In the genomic region with DNA sequence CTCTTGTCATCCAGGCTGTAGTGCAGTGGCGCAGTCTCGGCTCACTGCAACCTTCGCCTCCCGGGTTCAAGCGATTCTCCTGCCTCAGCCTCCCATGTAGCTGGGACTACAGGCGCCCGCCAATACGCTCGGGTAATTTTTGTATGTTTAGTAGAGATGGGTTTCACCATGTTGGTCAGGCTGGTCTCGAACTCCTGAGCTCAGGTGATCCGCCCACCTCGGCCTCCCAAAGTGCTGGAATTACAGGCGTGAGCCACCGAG, we compare ENCODE assay signal across 8 cellular contexts. TPM values are rescaled to one million over a fixed set of nuclear protein-coding genes. Genes with fewer than 3 reads are reported as not detected.
DNase-seq lines count a peak whose midpoint lies in the region; ATAC-seq, FAIRE-seq and TF ChIP-seq lines count a peak whose summit lies in the region.
"Not testable (repeated sequence)": the region's sequence is repeated elsewhere in the genome, so short reads cannot be mapped to it uniquely, and the experiment has no call there.

No MANE protein-coding gene starts in this region.

- H3K4me1 Mint-ChIP-seq in T-helper 2 cell treated with Interferon-gamma antibody and Interleukin-4, amounts not matched to agents 5 μg/mL and 100 μg/mL, for 36 hours (ENCODE audit: low read depth), result peaks cover 22% of the 10 kb centered on the region
- H3K4me1 Mint-ChIP-seq in astrocyte (ENCODE audit: low read depth, unreplicated experiment), result not testable (repeated sequence)

- CTCF ChIA-PET in HepG2 (lab: Yijun Ruan, JAX; ENCODE audit: low intra/inter-chr PET ratio, low total read pairs), result not testable (repeated sequence)

- intact Hi-C loops in HepG2 (cut with micrococcal nuclease; ENCODE audit: unreplicated experiment), result not testable (repeated sequence)

- TF ChIP-seq CTCF in astrocyte (IDR thresholded peaks at IDR 0.05; ENCODE audit: insufficient read depth, low read depth, low read length); HepG2 (CRISPR knock-in tag; IDR thresholded peaks at IDR 0.05); osteoblast (IDR thresholded peaks at IDR 0.05; ENCODE audit: extremely low read depth, low read depth, low read length); suprapubic skin (IDR thresholded peaks at IDR 0.05): not testable (repeated sequence)

- in situ Hi-C loops in HepG2 (cut with HindIII; ENCODE audit: extremely low pct_ligation_motif_present, low pct_unique_long_range_greater_than_20kb), result not testable (repeated sequence)

- H3K79me2 ChIP-seq in astrocyte (ENCODE audit: insufficient read depth, low read length) (peaks cover 12% of the 10 kb centered on the region), HepG2 (ENCODE audit: insufficient read depth, low read length) (peaks cover 16% of the 10 kb centered on the region)
- not testable (repeated sequence) for H3K79me2 ChIP-seq in osteoblast (ENCODE audit: insufficient read depth, low read length)

- 96% methylated on average over 14 of the region's 14 CpGs for WGBS in HUES64
- 98% methylated on average over 14 of the region's 14 CpGs for WGBS in HepG2 (ENCODE audit: low lambda C conversion rate)
- 69% methylated on average over 10 of the region's 14 CpGs for WGBS in suprapubic skin

- H3K36me3 Mint-ChIP-seq in T-helper 2 cell treated with Interferon-gamma antibody and Interleukin-4, amounts not matched to agents 5 μg/mL and 100 μg/mL, for 36 hours (ENCODE audit: low read depth), result peaks cover 18% of the 10 kb centered on the region
- not testable (repeated sequence) for H3K36me3 Mint-ChIP-seq in astrocyte (ENCODE audit: low read depth, unreplicated experiment)

- peak overlapping the region; percentile 97 for H2AFZ ChIP-seq in astrocyte (ENCODE audit: low read depth, low read length)
- not testable (repeated sequence) for H2AFZ ChIP-seq in HepG2 (ENCODE audit: low read length)
- peak overlapping the region; percentile 100 for H2AFZ ChIP-seq in osteoblast (ENCODE audit: low read length)

- H3K36me3 ChIP-seq in BLaER1; HUES64 (ENCODE audit: insufficient read depth, low read length); astrocyte (ENCODE audit: insufficient read depth, low read length); HepG2 (replicated peaks in 1 of 2; ENCODE audit: control insufficient read depth in 1 of 2, insufficient read depth in 2 of 2, low read length in 2 of 2); osteoblast (ENCODE audit: insufficient read depth, low read length); suprapubic skin: not testable (repeated sequence)

- not testable (repeated sequence) for BruUV-seq in HepG2 (replicated peaks; lab: Mats Ljungman, UMichigan)

- DNase-seq in T-helper 2 cell treated with Interferon-gamma antibody and Interleukin-4, amounts not matched to agents 5 μg/mL and 100 μg/mL, for 36 hours (ENCODE audit: low spot score); astrocyte (ENCODE audit: low read depth); epithelial cell of prostate (ENCODE audit: low read depth, low spot score); HepG2 (ENCODE audit: low spot score); osteoblast (ENCODE audit: insufficient read length, low spot score, missing footprints): not testable (repeated sequence)
- DNase-seq in suprapubic skin (ENCODE audit: low spot score in 2 of 2), result peak in 1 of 2 donors; percentile 67

- not testable (repeated sequence) for ATAC-seq in HepG2

- peak overlapping the region; percentile 98 for H3K27ac Mint-ChIP-seq in T-helper 2 cell treated with Interferon-gamma antibody and Interleukin-4, amounts not matched to agents 5 μg/mL and 100 μg/mL, for 36 hours
- peak overlapping the region; percentile 98 for H3K27ac Mint-ChIP-seq in astrocyte (ENCODE audit: unreplicated experiment)

- H3K4me2 ChIP-seq in BLaER1, result peak overlapping the region; percentile 94
- H3K4me2 ChIP-seq in astrocyte (ENCODE audit: low read length), result peak overlapping the region; percentile 97
- H3K4me2 ChIP-seq in HepG2 (ENCODE audit: low read depth, low read length), result peak overlapping the region; percentile 93
- peak overlapping the region; percentile 95 for H3K4me2 ChIP-seq in osteoblast (ENCODE audit: insufficient read depth, low read length)

- H3K4me3 ChIP-seq in BLaER1 (peak overlapping the region; percentile 78), HUES64 (ENCODE audit: low read length) (peak overlapping the region; percentile 72), astrocyte (ENCODE audit: insufficient read depth, low read depth, low read length) (peak overlapping the region; percentile 72), HepG2 (replicated peaks in 1 of 3; ENCODE audit: insufficient read depth in 1 of 3, low read depth in 2 of 3, low read length in 3 of 3) (peak overlapping the region in 2 of 3 experiments; percentile 33 to 75; a peak in 3 of 6 replicates), osteoblast (ENCODE audit: insufficient read depth, low read length) (peak overlapping the region; percentile 89), suprapubic skin (peak overlapping the region; percentile 57)

- H3K27ac ChIP-seq in BLaER1 (peak overlapping the region; percentile 99), HUES64 (ENCODE audit: low read depth, low read length) (peak overlapping the region; percentile 100; the same call in 1 of the 2 replicates), astrocyte (ENCODE audit: low read depth, low read length) (peak overlapping the region; percentile 98), epithelial cell of prostate (peak overlapping the region; percentile 100), HepG2 (ENCODE audit: extremely low read length, insufficient read depth, low read length) (peak overlapping the region; percentile 100), osteoblast (ENCODE audit: low read depth, low read length) (peak overlapping the region; percentile 99), suprapubic skin (peak overlapping the region; percentile 93)

- POLR2A ChIA-PET in HepG2 (lab: Yijun Ruan, JAX), result interaction anchor here (1.0 to 4.2 kb wide), 4 partner anchors 10 to 36 kb away, joined by 3 to 64 read pairs (median 16); a partner anchor contains a TSS

- H3K4me1 ChIP-seq in BLaER1 (peaks cover 36% of the 10 kb centered on the region), HUES64 (ENCODE audit: insufficient read depth, low read length) (peaks cover 13% of the 10 kb centered on the region; the same call in 1 of the 2 replicates), HepG2 (ENCODE audit: insufficient read depth, low read length) (peaks cover 37% of the 10 kb centered on the region), suprapubic skin (peaks cover 31% of the 10 kb centered on the region)
- not testable (repeated sequence) for H3K4me1 ChIP-seq in astrocyte (ENCODE audit: insufficient read depth, low read length); osteoblast (ENCODE audit: insufficient read depth, low read length)

- not testable (repeated sequence) for TF ChIP-seq EP300 in HepG2 (IDR thresholded peaks at IDR 0.05; ENCODE audit: low read depth in 2 of 2, low read length in 2 of 2); HepG2 (CRISPR knock-in tag; IDR thresholded peaks at IDR 0.05; ENCODE audit: borderline replicate concordance); suprapubic skin (IDR thresholded peaks at IDR 0.05)

- TF ChIP-seq POLR2A in HepG2 (IDR thresholded peaks at IDR 0.05; ENCODE audit: insufficient read depth in 1 of 2, low read depth in 2 of 2, low read length in 2 of 2); suprapubic skin (IDR thresholded peaks at IDR 0.05): not testable (repeated sequence)

- TF ChIP-seq RAD21 in HepG2 (CRISPR knock-in tag; IDR thresholded peaks at IDR 0.05), result not testable (repeated sequence)

- H3K27me3 ChIP-seq in BLaER1; HUES64 (ENCODE audit: insufficient read depth, low read length); astrocyte (ENCODE audit: insufficient read depth, low read length); HepG2 (ENCODE audit: control insufficient read depth in 1 of 2, insufficient read depth in 2 of 2, low read length in 2 of 2); osteoblast (ENCODE audit: insufficient read depth, low read length); suprapubic skin: not testable (repeated sequence)

- not testable (repeated sequence) for H3K27me3 Mint-ChIP-seq in T-helper 2 cell treated with Interferon-gamma antibody and Interleukin-4, amounts not matched to agents 5 μg/mL and 100 μg/mL, for 36 hours (ENCODE audit: low read depth); astrocyte (ENCODE audit: low read depth, unreplicated experiment)

- H3K4me3 Mint-ChIP-seq in T-helper 2 cell treated with Interferon-gamma antibody and Interleukin-4, amounts not matched to agents 5 μg/mL and 100 μg/mL, for 36 hours, result peak overlapping the region; percentile 96
- H3K4me3 Mint-ChIP-seq in astrocyte (ENCODE audit: unreplicated experiment), result peak overlapping the region; percentile 92

- FAIRE-seq in astrocyte (lab: Jason Lieb, UNC); HepG2 (lab: Jason Lieb, UNC): not testable (repeated sequence)

- not testable (repeated sequence) for H3K9me3 ChIP-seq in BLaER1; HUES64 (ENCODE audit: insufficient read depth, low read depth, low read length); astrocyte (ENCODE audit: insufficient read depth, low read depth, low read length); HepG2 (ENCODE audit: low read length); osteoblast (ENCODE audit: low read depth, low read length); suprapubic skin

- H4K20me1 ChIP-seq in BLaER1; astrocyte (ENCODE audit: insufficient read depth, low read length); HepG2 (ENCODE audit: insufficient read depth, low read length); osteoblast (ENCODE audit: insufficient read depth, low read length): not testable (repeated sequence)

- H3K9me3 Mint-ChIP-seq in T-helper 2 cell treated with Interferon-gamma antibody and Interleukin-4, amounts not matched to agents 5 μg/mL and 100 μg/mL, for 36 hours; astrocyte (ENCODE audit: unreplicated experiment): not testable (repeated sequence)

- H3K9ac ChIP-seq in BLaER1 (peak overlapping the region; percentile 99), HUES64 (ENCODE audit: low read depth, low read length) (0 out of 2 replicates have a peak overlapping the region, but pooled peaks have one; percentile 98), astrocyte (ENCODE audit: low read length) (peak overlapping the region; percentile 97), HepG2 (ENCODE audit: insufficient read depth, low read depth, low read length) (peak overlapping the region; percentile 98)

RNA-seq across cellular contexts. Expression of a gene that starts 11.1 kb away (rescaled TPM):
- 18.7 TPM for polyA plus RNA-seq in HUES64 (2013, experiment 1 of 2)
- polyA plus RNA-seq in HUES64 (2013, experiment 2 of 2), result 29.0 TPM
- total RNA-seq in astrocyte (33.2 and 35.0 TPM in 2 replicates), HepG2 (2016; rRNA removed; fragmentation: Illumina TruSeq; extraction: Trizol) (14.0 and 25.1 TPM in 2 replicates), osteoblast (21.0 and 24.8 TPM in 2 replicates), suprapubic skin (10 to 100 TPM; 55.0 to 79.7 (median 63.8) TPM)
- total RNA-seq in HepG2 (2016; cell fraction: cytosol; rRNA removed; fragmentation: Illumina TruSeq; extraction: Trizol; ENCODE audit: low read depth), result 7.7 and 8.8 TPM in 2 replicates
- total RNA-seq in HepG2 (2016; cell fraction: insoluble cytoplasmic fraction; rRNA removed; fragmentation: Illumina TruSeq; extraction: Trizol), result 10.1 and 21.7 TPM in 2 replicates
- total RNA-seq in HepG2 (2016; cell fraction: membrane; rRNA removed; fragmentation: Illumina TruSeq; extraction: Trizol), result 9.3 and 12.9 TPM in 2 replicates
- 49.3 and 56.0 TPM in 2 replicates for total RNA-seq in HepG2 (2016; cell fraction: nucleus; rRNA removed; fragmentation: Illumina TruSeq; extraction: Trizol)
- 4.8 and 5.0 TPM in 2 replicates for polyA plus RNA-seq in HepG2 (2011; rRNA removed)
- 2.8 and 3.3 TPM in 2 replicates for polyA plus RNA-seq in HepG2 (2011; cell fraction: cytosol; rRNA removed)
- 18.8 and 20.8 TPM in 2 replicates for polyA plus RNA-seq in HepG2 (2011; cell fraction: nucleus; rRNA removed)
- polyA plus RNA-seq in HepG2 (2012), result 21.6 and 23.5 TPM in 2 replicates
- polyA plus RNA-seq in HepG2 (2016; cell fraction: cytosol; fragmentation: Illumina TruSeq; extraction: Trizol; ENCODE audit: low read depth), result 0.96 and 1.2 TPM in 2 replicates
- 8.1 and 13.9 TPM in 2 replicates for polyA plus RNA-seq in HepG2 (2016; cell fraction: insoluble cytoplasmic fraction; fragmentation: Illumina TruSeq; extraction: Trizol; ENCODE audit: low read depth)
- 2.4 and 4.4 TPM in 2 replicates for polyA plus RNA-seq in HepG2 (2016; cell fraction: membrane; fragmentation: Illumina TruSeq; extraction: Trizol; ENCODE audit: low read depth)
- 82.7 and 94.7 TPM in 2 replicates for polyA plus RNA-seq in HepG2 (2016; cell fraction: nucleus; fragmentation: Illumina TruSeq; extraction: Trizol; ENCODE audit: insufficient read depth, low read depth)
- polyA minus RNA-seq in HepG2 (2011; rRNA and poly(A)+ RNA removed; ENCODE audit: low replicate concordance), result 26.2 and 39.1 TPM in 2 replicates
- polyA minus RNA-seq in HepG2 (2011; cell fraction: cytosol; rRNA and poly(A)+ RNA removed), result 16.2 and 25.1 TPM in 2 replicates
- polyA minus RNA-seq in HepG2 (2011; cell fraction: nucleus; rRNA and poly(A)+ RNA removed), result 33.1 and 35.3 TPM in 2 replicates

RNA-seq across cellular contexts. Expression of a gene that starts 29.0 kb away (rescaled TPM):
- polyA plus RNA-seq in HUES64 (2013, experiment 1 of 2), result 5.2 TPM
- 7.3 TPM for polyA plus RNA-seq in HUES64 (2013, experiment 2 of 2)
- 1.3 and 1.7 TPM in 2 replicates for total RNA-seq in astrocyte
- total RNA-seq in HepG2 (2016; rRNA removed; fragmentation: Illumina TruSeq; extraction: Trizol), result 2.3 and 4.0 TPM in 2 replicates
- total RNA-seq in HepG2 (2016; cell fraction: cytosol; rRNA removed; fragmentation: Illumina TruSeq; extraction: Trizol; ENCODE audit: low read depth), result 1.3 and 1.6 TPM in 2 replicates
- 2.3 and 4.1 TPM in 2 replicates for total RNA-seq in HepG2 (2016; cell fraction: insoluble cytoplasmic fraction; rRNA removed; fragmentation: Illumina TruSeq; extraction: Trizol)
- total RNA-seq in HepG2 (2016; cell fraction: membrane; rRNA removed; fragmentation: Illumina TruSeq; extraction: Trizol), result 3.6 and 3.8 TPM in 2 replicates
- 0.72 and 0.87 TPM in 2 replicates for total RNA-seq in HepG2 (2016; cell fraction: nucleus; rRNA removed; fragmentation: Illumina TruSeq; extraction: Trizol)
- 1.4 and 1.8 TPM in 2 replicates for polyA plus RNA-seq in HepG2 (2011; rRNA removed)
- polyA plus RNA-seq in HepG2 (2011; cell fraction: cytosol; rRNA removed), result 1.3 and 2.6 TPM in 2 replicates
- 0.59 and 1.3 TPM in 2 replicates for polyA plus RNA-seq in HepG2 (2011; cell fraction: nucleus; rRNA removed)
- polyA plus RNA-seq in HepG2 (2012), result 4.4 and 15.0 TPM in 2 replicates
- 3.5 and 3.9 TPM in 2 replicates for polyA plus RNA-seq in HepG2 (2016; cell fraction: cytosol; fragmentation: Illumina TruSeq; extraction: Trizol; ENCODE audit: low read depth)
- 6.0 and 6.8 TPM in 2 replicates for polyA plus RNA-seq in HepG2 (2016; cell fraction: insoluble cytoplasmic fraction; fragmentation: Illumina TruSeq; extraction: Trizol; ENCODE audit: low read depth)
- 4.5 and 5.2 TPM in 2 replicates for polyA plus RNA-seq in HepG2 (2016; cell fraction: membrane; fragmentation: Illumina TruSeq; extraction: Trizol; ENCODE audit: low read depth)
- 1.8 and 2.2 TPM in 2 replicates for polyA plus RNA-seq in HepG2 (2016; cell fraction: nucleus; fragmentation: Illumina TruSeq; extraction: Trizol; ENCODE audit: insufficient read depth, low read depth)
- 1.2 TPM in 1 of 2 replicates, not detected in the other for polyA minus RNA-seq in HepG2 (2011; rRNA and poly(A)+ RNA removed; ENCODE audit: low replicate concordance)
- polyA minus RNA-seq in HepG2 (2011; cell fraction: cytosol; rRNA and poly(A)+ RNA removed), result 2.5 and 2.8 TPM in 2 replicates
- 0.64 and 0.87 TPM in 2 replicates for polyA minus RNA-seq in HepG2 (2011; cell fraction: nucleus; rRNA and poly(A)+ RNA removed)
- 1.1 and 1.5 TPM in 2 replicates for total RNA-seq in osteoblast
- total RNA-seq in suprapubic skin, result 1 to 10 TPM in 2 of 4 donors, under 1 TPM in 2; 0.68 to 3.2 (median 1.3) TPM
